1 cellular context compared by ENCODE assay signal in the genomic region with DNA sequence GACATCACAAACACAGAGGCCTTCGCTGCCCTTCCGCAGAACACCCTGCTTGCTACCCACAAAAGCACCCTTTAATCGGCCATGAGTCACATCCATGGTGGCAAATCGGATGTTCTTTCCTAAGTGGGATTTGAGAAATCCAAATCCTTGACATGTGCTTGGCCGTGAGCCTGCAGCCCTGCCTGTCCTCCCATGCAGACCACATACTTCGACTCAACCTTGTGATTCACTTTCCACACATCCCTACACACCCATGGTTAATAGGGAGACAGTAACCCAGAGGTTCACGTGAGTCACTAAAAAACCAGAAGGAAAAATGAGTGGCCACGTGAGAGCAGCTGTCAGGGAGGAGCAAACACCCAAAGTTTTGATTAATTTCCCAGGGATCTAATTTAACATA.
TF ChIP-seq lines count a peak whose summit lies in the region.

No MANE protein-coding gene starts in this region.

TF ChIP-seq in IMR-90, 13 proteins besides CTCF, POLR2A, EP300 and RAD21 (continued from another document):
- peak; percentile 86 for TF ChIP-seq USF2 (IDR thresholded peaks at IDR 0.05; ENCODE audit: low read depth, low read length)
- peak; percentile 70 for TF ChIP-seq RCOR1 (IDR thresholded peaks at IDR 0.05; ENCODE audit: insufficient replicate concordance, low read length)
- TF ChIP-seq MXI1 (IDR thresholded peaks at IDR 0.05; ENCODE audit: borderline replicate concordance, low read depth, low read length), result peak; percentile 86
- peak; percentile 99 for TF ChIP-seq BHLHE40 (IDR thresholded peaks at IDR 0.05; ENCODE audit: low read depth, low read length)
